8 cellular contexts compared by ENCODE assay signal in the genomic region with DNA sequence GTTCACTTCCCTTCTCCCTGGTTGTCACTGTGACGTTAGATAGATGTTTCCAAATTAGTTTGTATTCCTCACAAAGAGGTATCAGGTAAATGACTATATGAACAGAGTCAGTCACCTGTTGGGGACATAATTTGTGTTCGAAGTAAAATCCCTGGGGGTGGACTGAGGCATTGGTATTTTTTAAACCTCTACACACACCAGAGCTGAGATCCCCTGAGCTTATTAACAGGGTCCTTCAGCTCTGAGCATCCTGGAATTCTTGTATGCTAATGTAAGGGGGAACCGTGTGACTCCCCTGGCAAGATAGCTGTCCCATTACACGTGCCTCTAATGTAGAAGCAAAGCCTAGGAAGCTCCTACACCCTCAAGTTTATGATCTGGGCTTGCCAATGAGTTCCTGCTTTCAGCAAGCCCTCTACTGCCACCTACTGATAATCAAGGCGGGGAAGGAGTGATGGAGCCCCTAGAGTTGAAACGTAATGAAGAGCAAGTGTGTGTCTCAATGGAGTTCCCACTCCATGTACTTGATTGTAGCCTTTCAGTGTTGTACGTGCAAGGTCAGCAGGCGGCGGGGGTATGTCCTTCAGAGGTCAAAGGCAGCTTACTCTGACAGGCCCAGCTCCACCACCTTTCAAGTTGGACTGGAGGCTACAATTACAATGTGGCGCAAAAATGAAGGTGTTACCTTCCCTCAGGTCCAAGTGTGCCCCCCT.
DNase-seq lines count a peak whose midpoint lies in the region; ATAC-seq and TF ChIP-seq lines count a peak whose summit lies in the region.

No MANE protein-coding gene starts in this region.

- in situ Hi-C loops in astrocyte of the cerebellum (cut with HindIII; ENCODE audit: low sequenced_read_pairs), result loop anchor here (25.0 kb wide), 1 partner anchor 412 kb away; no protein-coding TSS in a partner anchor

- ATAC-seq in HG02642 (IDR thresholded peaks at IDR 0.05; ENCODE audit: poor library complexity, unreplicated experiment), result peak; percentile 85

- H3K4me3 ChIP-seq in astrocyte of the cerebellum (ENCODE audit: low read depth, low read length), result no peak overlapping the region
- no peak overlapping the region for H3K4me3 ChIP-seq in skeletal muscle cell (ENCODE audit: low read depth, low read length)

- DNase-seq in DMS79 treated with DMSO at 0.1 percent for 48 hours (lab: John Stamatoyannopoulos, UW) (peak; percentile 25), DMS79 (lab: John Stamatoyannopoulos, UW) (no peak), NCI-H128 (lab: John Stamatoyannopoulos, UW; ENCODE audit: unreplicated experiment) (peak; percentile 47), T-helper 2 cell (peak in 4 of 5 experiments; percentile 26 to 85 (median 33)), astrocyte of the cerebellum (ENCODE audit: low read depth) (peak; percentile 45), hepatic stellate cell (ENCODE audit: low spot score) (peak; percentile 67), skeletal muscle cell (ENCODE audit: low read depth) (peak; percentile 28)

- TF ChIP-seq CTCF in astrocyte of the cerebellum (IDR thresholded peaks at IDR 0.05; ENCODE audit: low read depth, low read length, missing control alignments), result peak; percentile 94
